ENCODE assay signal across 8 cellular contexts in genomic region chr13:71867101-71867814, GRCh38. TPM values are rescaled to one million over a fixed set of nuclear protein-coding genes. Genes with fewer than 3 reads are reported as not detected.
DNase-seq lines count a peak whose midpoint lies in the region; ATAC-seq and TF ChIP-seq lines count a peak whose summit lies in the region.

DACH1 (minus strand) TSS chr13:71867204.

- TF ChIP-seq CTCF in 22Rv1 (IDR thresholded peaks at IDR 0.05) = no peak
- TF ChIP-seq CTCF in GM10248 (IDR thresholded peaks at IDR 0.05; ENCODE audit: control extremely low read depth, extremely low read depth, low read depth, missing control alignments) = no peak

- H3K9me3 ChIP-seq in iPS-18c (ENCODE audit: control insufficient read depth, insufficient read depth, low read length) = no peaks in the 10 kb centered on the region

- DNase-seq in GM10248 (ENCODE audit: extremely low spot score) = peak; percentile 38
- peak; percentile 95 for DNase-seq in NOMO-1 treated with DMSO at 0.1 percent for 48 hours (lab: John Stamatoyannopoulos, UW; ENCODE audit: unreplicated experiment)
- DNase-seq in brain pericyte (ENCODE audit: low read depth, low spot score) = peak; percentile 29
- DNase-seq in renal cortical epithelial cell (ENCODE audit: low read depth) = peak; percentile 70
- DNase-seq in activated gamma-delta T cell treated with Interleukin-2 at 50 U/mL for 16 hours = no peak

- ATAC-seq in HG03520 (IDR thresholded peaks at IDR 0.05; ENCODE audit: unreplicated experiment) = peak; percentile 39

- H3K4me3 ChIP-seq in iPS-18c (ENCODE audit: insufficient read depth, low read depth, low read length) = peak within 1 kb of the TSS; percentile 78

- POLR2A ChIA-PET in GM10248 (lab: Yijun Ruan, JAX) = no interaction called here

- CTCF ChIA-PET in GM10248 (lab: Yijun Ruan, JAX) = interaction anchor here (2.0 kb wide), 1 partner anchor 12 kb away, joined by 15 read pairs; no protein-coding TSS in a partner anchor

- H3K27ac ChIP-seq in 22Rv1 = peak within 1 kb of the TSS; percentile 46

RNA-seq across cellular contexts. Expression of gene DACH1, which starts in this region (rescaled TPM):
- 0.05 TPM in 1 of 2 replicates, not detected in the other for total RNA-seq in renal cortical epithelial cell

Comparison
In these comparisons a context has a peak if more than half of its experiments do, and no peak if none do; other contexts are left out.
1. Peak in DNase-seq in renal cortical epithelial cell; RNA of the gene not detected or under 1 TPM.